Comparison of ENCODE assay signal across 8 cellular contexts in the genomic region with DNA sequence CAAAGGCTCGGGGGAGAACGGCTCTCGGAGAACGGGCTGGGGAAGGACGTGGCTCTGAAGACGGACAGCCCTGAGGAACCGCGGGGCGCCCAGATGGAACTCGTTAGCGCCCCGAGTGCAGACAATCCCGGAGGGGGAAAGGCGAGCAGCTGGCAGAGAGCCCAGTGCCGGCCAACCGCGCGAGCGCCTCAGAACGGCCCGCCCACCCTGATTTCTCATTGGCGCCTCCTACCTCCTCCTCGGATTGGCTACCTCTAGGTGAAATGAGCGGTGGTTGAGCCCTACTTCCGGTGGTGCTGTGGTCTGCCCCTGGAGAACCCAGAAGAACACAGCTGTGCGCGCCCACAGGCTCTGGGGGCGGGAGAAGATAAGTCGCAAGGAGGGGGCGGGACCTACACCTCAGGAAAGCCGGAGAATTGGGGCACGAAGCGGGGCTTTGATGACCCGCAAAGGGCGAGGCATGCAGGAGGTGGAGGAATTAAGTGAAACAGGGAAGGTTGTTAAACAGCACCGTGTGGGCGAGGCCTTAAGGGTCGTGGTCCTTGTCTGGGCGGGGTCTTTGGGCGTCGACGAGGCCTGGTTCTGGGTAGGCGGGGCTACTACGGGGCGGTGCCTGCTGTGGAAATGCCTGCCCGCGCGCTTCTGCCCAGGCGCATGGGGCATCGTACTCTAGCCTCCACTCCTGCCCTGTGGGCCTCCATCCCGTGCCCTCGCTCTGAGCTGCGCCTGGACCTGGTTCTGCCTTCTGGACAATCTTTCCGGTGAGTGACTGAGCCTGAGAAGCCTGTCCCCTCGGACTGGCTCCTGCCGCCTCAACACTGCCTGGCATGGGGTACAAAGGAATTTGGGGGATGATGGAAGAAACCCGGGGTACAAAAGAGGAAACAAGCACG. TPM values are rescaled to one million over a fixed set of nuclear protein-coding genes. Genes with fewer than 3 reads are reported as not detected.
A peak's percentile ranks its signal among the peaks of the same experiment; 100 is the strongest.
DNase-seq lines count a peak whose midpoint lies in the region; ATAC-seq, FAIRE-seq and TF ChIP-seq lines count a peak whose summit lies in the region.

A gene (plus strand): TSS at position 290 of the 893 bp plus-strand sequence. CDS start 335 bp downstream, at position 625.

- TF ChIP-seq CTCF in AG04449 (IDR thresholded peaks at IDR 0.05; ENCODE audit: insufficient read depth, low read length, missing control alignments), result no peak
- TF ChIP-seq CTCF in WI38 (IDR thresholded peaks at IDR 0.05; ENCODE audit: low read depth, low read length), result no peak
- TF ChIP-seq CTCF in bronchial epithelial cell (IDR thresholded peaks at IDR 0.05; ENCODE audit: insufficient read depth, low read length, severe bottlenecking), result no peak

- peak within 1 kb of the TSS; percentile 92 for H3K4me3 ChIP-seq in AG04449 (ENCODE audit: low read depth, low read length)
- peak within 1 kb of the TSS; percentile 87 for H3K4me3 ChIP-seq in WI38 (ENCODE audit: low read depth, low read length)
- peak within 1 kb of the TSS; percentile 56 for H3K4me3 ChIP-seq in bronchial epithelial cell (ENCODE audit: low read depth, low read length)

- H3K36me3 ChIP-seq in bronchial epithelial cell (ENCODE audit: control insufficient read depth, insufficient read depth, low read length), result peaks cover 9% of the 10 kb centered on the region

- no peak for FAIRE-seq in bronchial epithelial cell (lab: Jason Lieb, UNC)

- ATAC-seq in GM18907 (IDR thresholded peaks at IDR 0.05; ENCODE audit: unreplicated experiment) (peak; percentile 89), HG03159 (IDR thresholded peaks at IDR 0.05; ENCODE audit: unreplicated experiment) (peak; percentile 95)

- peak; percentile 84 for DNase-seq in AG04449 (ENCODE audit: low read depth, low spot score)
- DNase-seq in NCI-H2227 treated with DMSO at 0.1 percent for 48 hours (lab: John Stamatoyannopoulos, UW), result peak; percentile 93
- peak; percentile 95 for DNase-seq in bronchial epithelial cell (ENCODE audit: low read depth)
- DNase-seq in iPS-NIHi7 (ENCODE audit: extremely low spot score), result peak; percentile 99
- DNase-seq in smooth muscle cell of the brain vasculature (ENCODE audit: low read depth, low spot score), result peak; percentile 97

- CTCF ChIA-PET in AG04449 (lab: Yijun Ruan, JAX), result interaction anchor here (0.6 to 2.2 kb wide), 9 partner anchors 12 to 778 kb away, joined by 3 to 8 read pairs (median 4); a partner anchor contains a TSS

- POLR2A ChIA-PET in AG04449 (lab: Yijun Ruan, JAX), result interaction anchor here (0.6 to 3.1 kb wide), 6 partner anchors 10 to 353 kb away, joined by 3 to 24 read pairs (median 6); a partner anchor contains a TSS

- H3K27me3 ChIP-seq in bronchial epithelial cell (ENCODE audit: control insufficient read depth, insufficient read depth, low read length), result no peaks in the 10 kb centered on the region

RNA-seq across cellular contexts. Expression of the gene that starts here (rescaled TPM):
- 21.6 and 26.5 TPM in 2 replicates for total RNA-seq in bronchial epithelial cell

Comparison
In these comparisons a context has a peak if more than half of its experiments do, and no peak if none do; other contexts are left out.
1. Peak in every context shown above with its lines: DNase-seq, ATAC-seq and H3K4me3 ChIP-seq.